ENCODE assay signal across 1 cellular context in the genomic region with DNA sequence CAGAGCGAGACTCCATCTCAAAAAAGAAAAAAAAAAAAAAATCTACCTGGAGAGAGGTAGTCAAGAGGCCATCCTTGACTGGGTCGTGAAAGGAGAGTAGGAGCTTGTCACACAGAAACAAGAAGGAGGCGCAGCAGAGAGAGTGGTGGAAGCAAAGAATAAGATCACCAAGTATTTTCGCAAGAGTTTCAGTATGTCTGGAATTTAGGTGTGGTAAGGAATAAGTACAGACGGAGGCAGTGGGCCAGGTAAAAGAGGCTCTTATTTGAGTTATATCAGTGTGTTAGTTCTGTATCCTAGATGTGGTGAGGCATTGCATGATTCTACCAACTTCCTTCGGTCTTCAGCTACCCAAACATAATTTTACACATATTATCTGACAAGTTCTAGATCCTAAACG.
TF ChIP-seq lines count a peak whose summit lies in the region.

No MANE protein-coding gene starts in this region.

TF ChIP-seq in IMR-90, 13 proteins besides CTCF, POLR2A, EP300 and RAD21 (continued from another document):
- no peak for TF ChIP-seq ELK1 (IDR thresholded peaks at IDR 0.05; ENCODE audit: borderline replicate concordance, low read depth, low read length)
- TF ChIP-seq MXI1 (IDR thresholded peaks at IDR 0.05; ENCODE audit: borderline replicate concordance, low read depth, low read length): no peak
- no peak for TF ChIP-seq USF2 (IDR thresholded peaks at IDR 0.05; ENCODE audit: low read depth, low read length)
